Comparison of ENCODE assay signal across 1 cellular context in genomic region chr17:74751210-74751529, GRCh38.
TF ChIP-seq lines count a peak whose summit lies in the region.

No MANE protein-coding gene starts in this region.

TF ChIP-seq in GM12878, 131 proteins besides CTCF, POLR2A, EP300 and RAD21:
- no peak for TF ChIP-seq CHD4 (IDR thresholded peaks at IDR 0.05)
- TF ChIP-seq SKIL (IDR thresholded peaks at IDR 0.05; ENCODE audit: low read depth, poor library complexity, severe bottlenecking) = no peak
- no peak for TF ChIP-seq CBFB (IDR thresholded peaks at IDR 0.05; ENCODE audit: low read depth)
- TF ChIP-seq RELA (IDR thresholded peaks at IDR 0.05; ENCODE audit: borderline replicate concordance, partially characterized antibody) = no peak
- TF ChIP-seq RBBP5 (conservative IDR thresholded peaks at IDR 0.05) = no peak
- no peak for TF ChIP-seq TCF7 (IDR thresholded peaks at IDR 0.05; ENCODE audit: borderline replicate concordance)
- TF ChIP-seq JUND (IDR thresholded peaks at IDR 0.05; ENCODE audit: low read depth, low read length) = no peak
- TF ChIP-seq EGR1 (IDR thresholded peaks at IDR 0.05; ENCODE audit: borderline replicate concordance in 1 of 2, low read depth in 2 of 2, low read length in 2 of 2) = no peak
- TF ChIP-seq TARDBP (IDR thresholded peaks at IDR 0.05; ENCODE audit: borderline replicate concordance) = no peak
- TF ChIP-seq SP1 (IDR thresholded peaks at IDR 0.05; ENCODE audit: low read depth, low read length) = no peak
- TF ChIP-seq HCFC1 (IDR thresholded peaks at IDR 0.05; ENCODE audit: low read length) = no peak
- no peak for TF ChIP-seq CREB1 (IDR thresholded peaks at IDR 0.05; ENCODE audit: low read depth)
- no peak for TF ChIP-seq E4F1 (IDR thresholded peaks at IDR 0.05; ENCODE audit: borderline replicate concordance, partially characterized antibody)
- TF ChIP-seq NBN (IDR thresholded peaks at IDR 0.05) = no peak
- no peak for TF ChIP-seq RUNX3 (IDR thresholded peaks at IDR 0.05; ENCODE audit: low read length)
